In the genomic region with DNA sequence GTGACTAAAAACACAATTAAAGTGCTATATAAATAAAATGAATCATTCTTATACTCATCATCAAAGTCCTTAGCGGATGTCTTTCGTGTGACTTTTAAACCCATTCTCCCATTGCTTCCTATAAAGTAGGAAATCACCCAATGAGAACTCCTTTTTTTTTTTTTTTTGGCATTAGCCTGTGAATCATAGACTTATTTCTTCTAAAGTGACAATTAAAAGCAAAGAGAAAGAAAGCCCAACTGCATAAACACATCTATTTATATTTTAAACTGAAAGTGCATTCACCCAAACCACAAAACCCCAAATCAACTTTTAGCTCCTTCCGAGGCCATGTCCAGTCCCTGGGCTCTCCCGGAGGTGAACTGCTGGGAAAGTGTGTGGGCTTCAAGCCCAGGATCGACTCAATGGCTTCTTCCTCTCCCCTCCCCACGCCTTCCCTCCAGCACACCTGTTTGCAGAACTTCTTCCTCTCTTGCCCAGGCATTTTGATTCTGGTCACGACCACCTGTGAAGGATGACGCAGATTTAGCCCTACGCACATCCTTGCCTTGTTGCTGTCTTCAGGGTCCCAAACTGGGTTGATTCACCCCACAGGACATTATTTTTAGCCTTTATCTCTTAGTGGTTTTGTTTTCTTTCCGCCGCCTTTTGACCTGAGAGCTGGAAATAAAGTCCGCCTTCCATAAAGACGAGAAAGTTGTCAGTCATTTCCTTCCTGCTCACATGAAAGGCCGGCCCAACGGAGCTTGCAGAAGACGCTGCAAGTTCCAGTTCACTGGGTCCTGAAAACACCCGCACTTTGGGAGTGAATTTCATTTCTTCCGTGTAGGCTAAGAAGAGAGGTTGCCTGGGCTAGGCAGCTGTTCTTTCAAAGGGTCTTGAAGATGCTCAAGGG, we compare ENCODE assay signal across 8 cellular contexts.
A peak's percentile ranks its signal among the peaks of the same experiment; 100 is the strongest.
DNase-seq lines count a peak whose midpoint lies in the region; ATAC-seq and TF ChIP-seq lines count a peak whose summit lies in the region.

No MANE protein-coding gene starts in this region.

- H3K27ac ChIP-seq in left ventricle myocardium inferior (replicated peaks): peak overlapping the region; percentile 61
- peak overlapping the region in 1 of 4 donors; percentile 15 for H3K27ac ChIP-seq in gastrocnemius medialis
- no peak overlapping the region for H3K27ac ChIP-seq in A673 (ENCODE audit: low read depth, low read length, poor library complexity, severe bottlenecking)
- no peak overlapping the region for H3K27ac ChIP-seq in SJCRH30

- peaks cover 9% of the 10 kb centered on the region for H3K4me1 Mint-ChIP-seq in activated T-cell treated with anti-CD3 and anti-CD28 coated beads, Interleukin-2, amount 50 U/mL, for 24 hours (ENCODE audit: low read depth)

- H3K4me3 ChIP-seq in left ventricle myocardium inferior (peak overlapping the region; percentile 52), gastrocnemius medialis (peak overlapping the region in 3 of 4 donors; percentile 21 to 31 (median 24)), A673 (ENCODE audit: low read depth, low read length, poor library complexity, severe bottlenecking) (no peak overlapping the region), SJCRH30 (no peak overlapping the region)

- H3K36me3 Mint-ChIP-seq in activated T-cell treated with anti-CD3 and anti-CD28 coated beads, Interleukin-2, amount 50 U/mL, for 24 hours (ENCODE audit: low read depth): no peaks in the 10 kb centered on the region

- H3K27me3 Mint-ChIP-seq in activated T-cell treated with anti-CD3 and anti-CD28 coated beads, Interleukin-2, amount 50 U/mL, for 24 hours: peaks cover 37% of the 10 kb centered on the region

- in situ Hi-C loops in gastrocnemius medialis (cut with MboI; ENCODE audit: low sequenced_read_pairs in 4 of 4): loop anchor here in 2 of 4 donors (25.0 kb wide), 2 partner anchors 581 to 981 kb away; partner anchors contain the start of gene KCNJ2 (in 2 of the 2)

- H3K9me3 ChIP-seq in left ventricle myocardium inferior (replicated peaks) (no peaks in the 10 kb centered on the region), gastrocnemius medialis (no peaks in the 10 kb centered on the region), A673 (ENCODE audit: low read depth, low read length, poor library complexity, severe bottlenecking) (no peaks in the 10 kb centered on the region), SJCRH30 (replicated peaks) (no peaks in the 10 kb centered on the region)

- H3K4me1 ChIP-seq in left ventricle myocardium inferior (peaks cover 8% of the 10 kb centered on the region), gastrocnemius medialis (peaks cover 0 to 4% of the 10 kb centered on the region in 2 donors), A673 (ENCODE audit: insufficient read depth, low read length, poor library complexity, severe bottlenecking) (no peaks in the 10 kb centered on the region), SJCRH30 (no peaks in the 10 kb centered on the region)

- BruUV-seq in A673 (replicated peaks; lab: Mats Ljungman, UMichigan): no TSS peak

- peak overlapping the region; percentile 59 for H3K4me3 Mint-ChIP-seq in activated T-cell treated with anti-CD3 and anti-CD28 coated beads, Interleukin-2, amount 50 U/mL, for 24 hours

- POLR2A ChIA-PET in A673 (lab: Charles Lee; ENCODE audit: low non-redundant PET): interaction anchor here (0.7 kb wide), 1 partner anchor 271 kb away, joined by 3 read pairs; no protein-coding TSS in a partner anchor

- CTCF ChIA-PET in A673 (lab: Charles Lee): no interaction called here

- H3K27me3 ChIP-seq in left ventricle myocardium inferior (ENCODE audit: low read depth): no peaks in the 10 kb centered on the region
- H3K27me3 ChIP-seq in gastrocnemius medialis: no peaks in the 10 kb centered on the region
- peaks cover 30% of the 10 kb centered on the region for H3K27me3 ChIP-seq in A673 (replicated peaks; ENCODE audit: insufficient read depth, low read depth, low read length, poor library complexity)
- H3K27me3 ChIP-seq in SJCRH30: no peaks in the 10 kb centered on the region

- H3K27ac Mint-ChIP-seq in activated T-cell treated with anti-CD3 and anti-CD28 coated beads, Interleukin-2, amount 50 U/mL, for 24 hours: no peak overlapping the region

- H3K9me3 Mint-ChIP-seq in activated T-cell treated with anti-CD3 and anti-CD28 coated beads, Interleukin-2, amount 50 U/mL, for 24 hours: no peaks in the 10 kb centered on the region

- ATAC-seq in left ventricle myocardium superior: no peak
- ATAC-seq in HG03066 (IDR thresholded peaks at IDR 0.05; ENCODE audit: low read depth, unreplicated experiment): peak; percentile 70
- ATAC-seq in gastrocnemius medialis: no peak

- intact Hi-C loops in left ventricle myocardium inferior (cut with micrococcal nuclease) (no loop called here), left ventricle myocardium superior (cut with micrococcal nuclease) (no loop called here), gastrocnemius medialis (cut with DNase I; ENCODE audit: low total_unique reads) (no loop called here), A673 (cut with micrococcal nuclease; ENCODE audit: unreplicated experiment) (no loop called here)

- H3K36me3 ChIP-seq in left ventricle myocardium inferior: no peaks in the 10 kb centered on the region
- no peaks in the 10 kb centered on the region for H3K36me3 ChIP-seq in gastrocnemius medialis
- no peaks in the 10 kb centered on the region for H3K36me3 ChIP-seq in A673 (ENCODE audit: insufficient read depth, low read length, poor library complexity, severe bottlenecking)
- no peaks in the 10 kb centered on the region for H3K36me3 ChIP-seq in SJCRH30

- TF ChIP-seq POLR2A in gastrocnemius medialis (IDR thresholded peaks at IDR 0.05): no peak

- DNase-seq in left ventricle myocardium inferior (no peak), left ventricle myocardium superior (no peak), gastrocnemius medialis (no peak), A673 (ENCODE audit: low spot score) (no peak), Ammon's horn (ENCODE audit: low spot score) (no peak), SJCRH30 (no peak)
- DNase-seq in activated T-cell treated with anti-CD3 and anti-CD28 coated beads, Interleukin-2, amount 50 U/mL, for 24 hours: peak; percentile 29

- TF ChIP-seq CTCF in left ventricle myocardium inferior (IDR thresholded peaks at IDR 0.05; ENCODE audit: borderline replicate concordance) (no peak), gastrocnemius medialis (IDR thresholded peaks at IDR 0.05 in 4 of 5, conservative IDR thresholded peaks at IDR 0.05 in 1 of 5) (no peak), A673 (conservative IDR thresholded peaks at IDR 0.05; ENCODE audit: low read depth, low read length) (no peak)

Comparison
In these comparisons a context has a peak if more than half of its experiments do, and no peak if none do; other contexts are left out.
1. H3K4me3 ChIP-seq: peak in left ventricle myocardium inferior (single experiment) and gastrocnemius medialis (3 of 4); none in A673 (single experiment) and SJCRH30 (single experiment).